2 cellular contexts compared by ENCODE assay signal in the genomic region with DNA sequence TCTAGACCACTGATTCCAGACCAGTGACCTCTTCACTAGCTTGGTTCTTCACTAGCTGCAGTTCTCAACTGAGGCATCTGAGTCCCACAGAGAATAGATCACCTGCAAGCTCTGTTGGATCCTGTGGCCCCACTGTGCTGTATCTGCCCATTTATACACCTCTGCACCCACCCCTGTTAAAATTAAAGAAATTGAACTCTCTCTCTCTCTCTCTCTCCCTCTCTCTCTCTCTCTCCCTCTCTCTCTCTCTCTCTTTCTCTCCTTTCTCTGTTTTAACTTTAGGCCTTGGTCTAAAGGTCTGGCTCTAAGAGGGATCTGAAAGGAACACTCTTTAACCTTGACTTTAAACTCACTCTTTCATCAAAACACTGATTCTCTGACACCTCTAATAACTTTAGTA.
TF ChIP-seq lines count a peak whose summit lies in the region.

No MANE protein-coding gene starts in this region.

TF ChIP-seq in HEK293, 187 proteins besides CTCF, POLR2A, EP300 and RAD21:
- no peak for TF ChIP-seq KLF7 (tag by site-specific recombination; IDR thresholded peaks at IDR 0.05; ENCODE audit: borderline replicate concordance)
- peak; percentile 93 for TF ChIP-seq ZNF596 (tag by site-specific recombination; IDR thresholded peaks at IDR 0.05)

TF ChIP-seq in IMR-90, 13 proteins besides CTCF, POLR2A, EP300 and RAD21:
- TF ChIP-seq RCOR1 (IDR thresholded peaks at IDR 0.05; ENCODE audit: insufficient replicate concordance, low read length) (no peak), CHD1 (IDR thresholded peaks at IDR 0.05; ENCODE audit: low read depth, low read length) (no peak), SMC3 (IDR thresholded peaks at IDR 0.05; ENCODE audit: low read depth, low read length) (no peak), ELK1 (IDR thresholded peaks at IDR 0.05; ENCODE audit: borderline replicate concordance, low read depth, low read length) (no peak), BHLHE40 (IDR thresholded peaks at IDR 0.05; ENCODE audit: low read depth, low read length) (no peak), MAZ (IDR thresholded peaks at IDR 0.05; ENCODE audit: borderline replicate concordance, low read depth, low read length) (no peak)
- TF ChIP-seq, protein P1, sequence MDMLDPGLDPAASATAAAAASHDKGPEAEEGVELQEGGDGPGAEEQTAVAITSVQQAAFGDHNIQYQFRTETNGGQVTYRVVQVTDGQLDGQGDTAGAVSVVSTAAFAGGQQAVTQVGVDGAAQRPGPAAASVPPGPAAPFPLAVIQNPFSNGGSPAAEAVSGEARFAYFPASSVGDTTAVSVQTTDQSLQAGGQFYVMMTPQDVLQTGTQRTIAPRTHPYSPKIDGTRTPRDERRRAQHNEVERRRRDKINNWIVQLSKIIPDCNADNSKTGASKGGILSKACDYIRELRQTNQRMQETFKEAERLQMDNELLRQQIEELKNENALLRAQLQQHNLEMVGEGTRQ (IDR thresholded peaks at IDR 0.05; ENCODE audit: low read depth, low read length) = no peak
